In the genomic region with DNA sequence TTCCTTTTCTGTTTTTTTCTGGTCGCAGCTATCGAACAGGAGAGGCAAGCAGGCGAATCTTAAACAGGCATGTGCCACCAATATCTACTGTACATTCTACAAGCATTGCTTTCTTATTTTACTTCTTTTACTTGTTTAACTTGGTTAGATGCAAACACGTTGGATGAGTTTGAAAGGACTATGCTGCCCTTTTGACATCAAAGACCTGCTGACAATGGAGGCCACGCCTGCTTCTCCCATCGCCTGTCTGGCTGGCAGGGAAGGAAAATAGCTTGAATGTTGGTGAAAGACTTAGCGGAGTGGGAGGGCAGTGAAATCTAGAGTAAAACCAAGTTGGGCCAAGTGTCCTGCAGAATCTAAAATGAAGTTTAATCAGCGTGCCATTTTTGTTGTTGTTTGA, we compare ENCODE assay signal across 1 cellular context.
TF ChIP-seq lines count a peak whose summit lies in the region.

No MANE protein-coding gene starts in this region.

TF ChIP-seq in GM23338, 12 proteins besides CTCF, POLR2A, EP300 and RAD21 (continued from another document):
- TF ChIP-seq, protein P1, sequence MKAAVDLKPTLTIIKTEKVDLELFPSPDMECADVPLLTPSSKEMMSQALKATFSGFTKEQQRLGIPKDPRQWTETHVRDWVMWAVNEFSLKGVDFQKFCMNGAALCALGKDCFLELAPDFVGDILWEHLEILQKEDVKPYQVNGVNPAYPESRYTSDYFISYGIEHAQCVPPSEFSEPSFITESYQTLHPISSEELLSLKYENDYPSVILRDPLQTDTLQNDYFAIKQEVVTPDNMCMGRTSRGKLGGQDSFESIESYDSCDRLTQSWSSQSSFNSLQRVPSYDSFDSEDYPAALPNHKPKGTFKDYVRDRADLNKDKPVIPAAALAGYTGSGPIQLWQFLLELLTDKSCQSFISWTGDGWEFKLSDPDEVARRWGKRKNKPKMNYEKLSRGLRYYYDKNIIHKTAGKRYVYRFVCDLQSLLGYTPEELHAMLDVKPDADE (IDR thresholded peaks at IDR 0.05): no peak
- no peak for TF ChIP-seq NANOG (IDR thresholded peaks at IDR 0.05; ENCODE audit: borderline replicate concordance)
- no peak for TF ChIP-seq EZH2phosphoT487 (IDR thresholded peaks at IDR 0.05; ENCODE audit: unreplicated experiment)
- no peak for TF ChIP-seq ZNF331 (CRISPR knock-in tag; IDR thresholded peaks at IDR 0.05; ENCODE audit: low read depth)
- TF ChIP-seq, protein P2, sequence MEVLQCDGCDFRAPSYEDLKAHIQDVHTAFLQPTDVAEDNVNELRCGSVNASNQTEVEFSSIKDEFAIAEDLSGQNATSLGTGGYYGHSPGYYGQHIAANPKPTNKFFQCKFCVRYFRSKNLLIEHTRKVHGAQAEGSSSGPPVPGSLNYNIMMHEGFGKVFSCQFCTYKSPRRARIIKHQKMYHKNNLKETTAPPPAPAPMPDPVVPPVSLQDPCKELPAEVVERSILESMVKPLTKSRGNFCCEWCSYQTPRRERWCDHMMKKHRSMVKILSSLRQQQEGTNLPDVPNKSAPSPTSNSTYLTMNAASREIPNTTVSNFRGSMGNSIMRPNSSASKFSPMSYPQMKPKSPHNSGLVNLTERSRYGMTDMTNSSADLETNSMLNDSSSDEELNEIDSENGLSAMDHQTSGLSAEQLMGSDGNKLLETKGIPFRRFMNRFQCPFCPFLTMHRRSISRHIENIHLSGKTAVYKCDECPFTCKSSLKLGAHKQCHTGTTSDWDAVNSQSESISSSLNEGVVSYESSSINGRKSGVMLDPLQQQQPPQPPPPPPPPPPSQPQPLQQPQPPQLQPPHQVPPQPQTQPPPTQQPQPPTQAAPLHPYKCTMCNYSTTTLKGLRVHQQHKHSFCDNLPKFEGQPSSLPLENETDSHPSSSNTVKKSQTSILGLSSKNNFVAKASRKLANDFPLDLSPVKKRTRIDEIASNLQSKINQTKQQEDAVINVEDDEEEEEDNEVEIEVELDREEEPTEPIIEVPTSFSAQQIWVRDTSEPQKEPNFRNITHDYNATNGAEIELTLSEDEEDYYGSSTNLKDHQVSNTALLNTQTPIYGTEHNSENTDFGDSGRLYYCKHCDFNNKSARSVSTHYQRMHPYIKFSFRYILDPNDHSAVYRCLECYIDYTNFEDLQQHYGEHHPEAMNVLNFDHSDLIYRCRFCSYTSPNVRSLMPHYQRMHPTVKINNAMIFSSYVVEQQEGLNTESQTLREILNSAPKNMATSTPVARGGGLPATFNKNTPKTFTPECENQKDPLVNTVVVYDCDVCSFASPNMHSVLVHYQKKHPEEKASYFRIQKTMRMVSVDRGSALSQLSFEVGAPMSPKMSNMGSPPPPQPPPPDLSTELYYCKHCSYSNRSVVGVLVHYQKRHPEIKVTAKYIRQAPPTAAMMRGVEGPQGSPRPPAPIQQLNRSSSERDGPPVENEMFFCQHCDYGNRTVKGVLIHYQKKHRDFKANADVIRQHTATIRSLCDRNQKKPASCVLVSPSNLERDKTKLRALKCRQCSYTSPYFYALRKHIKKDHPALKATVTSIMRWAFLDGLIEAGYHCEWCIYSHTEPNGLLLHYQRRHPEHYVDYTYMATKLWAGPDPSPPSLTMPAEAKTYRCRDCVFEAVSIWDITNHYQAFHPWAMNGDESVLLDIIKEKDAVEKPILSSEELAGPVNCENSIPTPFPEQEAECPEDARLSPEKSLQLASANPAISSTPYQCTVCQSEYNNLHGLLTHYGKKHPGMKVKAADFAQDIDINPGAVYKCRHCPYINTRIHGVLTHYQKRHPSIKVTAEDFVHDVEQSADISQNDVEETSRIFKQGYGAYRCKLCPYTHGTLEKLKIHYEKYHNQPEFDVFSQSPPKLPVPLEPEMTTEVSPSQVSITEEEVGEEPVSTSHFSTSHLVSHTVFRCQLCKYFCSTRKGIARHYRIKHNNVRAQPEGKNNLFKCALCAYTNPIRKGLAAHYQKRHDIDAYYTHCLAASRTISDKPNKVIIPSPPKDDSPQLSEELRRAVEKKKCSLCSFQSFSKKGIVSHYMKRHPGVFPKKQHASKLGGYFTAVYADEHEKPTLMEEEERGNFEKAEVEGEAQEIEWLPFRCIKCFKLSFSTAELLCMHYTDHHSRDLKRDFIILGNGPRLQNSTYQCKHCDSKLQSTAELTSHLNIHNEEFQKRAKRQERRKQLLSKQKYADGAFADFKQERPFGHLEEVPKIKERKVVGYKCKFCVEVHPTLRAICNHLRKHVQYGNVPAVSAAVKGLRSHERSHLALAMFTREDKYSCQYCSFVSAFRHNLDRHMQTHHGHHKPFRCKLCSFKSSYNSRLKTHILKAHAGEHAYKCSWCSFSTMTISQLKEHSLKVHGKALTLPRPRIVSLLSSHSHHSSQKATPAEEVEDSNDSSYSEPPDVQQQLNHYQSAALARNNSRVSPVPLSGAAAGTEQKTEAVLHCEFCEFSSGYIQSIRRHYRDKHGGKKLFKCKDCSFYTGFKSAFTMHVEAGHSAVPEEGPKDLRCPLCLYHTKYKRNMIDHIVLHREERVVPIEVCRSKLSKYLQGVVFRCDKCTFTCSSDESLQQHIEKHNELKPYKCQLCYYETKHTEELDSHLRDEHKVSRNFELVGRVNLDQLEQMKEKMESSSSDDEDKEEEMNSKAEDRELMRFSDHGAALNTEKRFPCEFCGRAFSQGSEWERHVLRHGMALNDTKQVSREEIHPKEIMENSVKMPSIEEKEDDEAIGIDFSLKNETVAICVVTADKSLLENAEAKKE (CRISPR knock-in tag; IDR thresholded peaks at IDR 0.05): no peak
